In the genomic region with DNA sequence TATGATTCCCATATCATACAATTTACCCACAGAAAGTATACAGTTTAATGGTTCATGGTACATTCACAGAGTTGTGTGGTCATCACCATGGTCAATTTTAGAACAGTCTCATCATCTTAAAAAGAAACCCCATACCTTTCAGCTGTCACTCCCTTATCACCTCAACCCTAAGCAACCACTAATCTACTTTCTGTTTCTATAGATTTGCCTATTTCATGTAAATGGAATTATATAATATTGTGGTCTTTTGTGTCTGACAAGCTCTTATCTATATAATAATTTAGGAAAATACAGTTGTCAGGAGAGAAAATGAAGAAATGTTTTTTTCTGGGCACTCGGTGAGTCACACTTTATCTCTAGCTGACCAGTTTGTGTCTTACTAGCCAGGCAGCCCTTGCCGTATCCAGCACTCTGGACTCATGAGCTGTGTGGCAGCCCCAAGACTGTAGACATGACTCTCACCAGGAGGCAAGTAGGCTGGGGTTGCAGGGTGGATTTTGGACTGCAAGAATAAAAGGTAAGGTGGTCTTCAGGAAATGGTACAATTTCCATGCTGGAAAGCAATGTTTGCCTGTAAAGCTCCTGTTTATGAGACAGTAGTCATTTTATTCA, we compare ENCODE assay signal across 19 cellular contexts.
DNase-seq lines count a peak whose midpoint lies in the region; ATAC-seq and TF ChIP-seq lines count a peak whose summit lies in the region.
"Had no signal": no experiment of that assay in that cellular context is flagged by ENCODE, and none has a peak within 500 bp of the region (broad histone marks: within the 10 kb centered on the region; RNA-seq: fewer than 3 reads in every experiment).

No MANE protein-coding gene starts in this region.

- peak; percentile 74 to 77 for ATAC-seq in right cardiac atrium
- no peak for ATAC-seq in HG03520 (IDR thresholded peaks at IDR 0.05; ENCODE audit: unreplicated experiment)
- ATAC-seq: A549; activated CD8-positive, alpha-beta memory T cell treated with anti-CD3 and anti-CD28 coated beads, Interleukin-2, amount 10 ng/mL, durations not matched to agents 7 days and 5 days; activated naive CD4-positive, alpha-beta T cell treated with anti-CD3 and anti-CD28 coated beads, Interleukin-2, amount 50 U/mL, for 72 hours; left colon had no signal

- TF ChIP-seq CTCF in cardiac muscle cell (IDR thresholded peaks at IDR 0.05; ENCODE audit: low read depth, low read length) (no peak), right atrium auricular region (IDR thresholded peaks at IDR 0.05) (no peak), tibial artery (IDR thresholded peaks at IDR 0.05) (no peak), mesothelial cell of epicardium (IDR thresholded peaks at IDR 0.05; ENCODE audit: unreplicated experiment) (no peak)

- H3K4me3 ChIP-seq in cardiac muscle cell (no peak overlapping the region), right atrium auricular region (no peak overlapping the region), right cardiac atrium (ENCODE audit: low read length) (no peak overlapping the region), tibial artery (no peak overlapping the region)
- H3K4me3 ChIP-seq: A549 had no signal

- 44% methylated on average over 2 of the region's 2 CpGs for WGBS in right cardiac atrium

- H3K36me3 Mint-ChIP-seq in mesothelial cell of epicardium = no peaks in the 10 kb centered on the region
- H3K36me3 Mint-ChIP-seq: activated CD8-positive, alpha-beta memory T cell treated with anti-CD3 and anti-CD28 coated beads, Interleukin-2, amount 10 ng/mL, durations not matched to agents 7 days and 5 days; activated naive CD4-positive, alpha-beta T cell treated with anti-CD3 and anti-CD28 coated beads, Interleukin-2, amount 50 U/mL, for 72 hours; IgD-negative memory B cell had no signal

- no peak overlapping the region for H3K4me3 Mint-ChIP-seq in mesothelial cell of epicardium
- H3K4me3 Mint-ChIP-seq: activated CD8-positive, alpha-beta memory T cell treated with anti-CD3 and anti-CD28 coated beads, Interleukin-2, amount 10 ng/mL, durations not matched to agents 7 days and 5 days; dendritic cell treated with granulocyte-macrophage colony-stimulating factor and Interleukin-4, amounts not matched to agents 40 ng/mL and 50 ng/mL, for 4 days; H9; IgD-negative memory B cell had no signal

- no peak overlapping the region for H3K27ac Mint-ChIP-seq in mesothelial cell of epicardium
- H3K27ac Mint-ChIP-seq: activated CD8-positive, alpha-beta memory T cell treated with anti-CD3 and anti-CD28 coated beads, Interleukin-2, amount 10 ng/mL, durations not matched to agents 7 days and 5 days; activated naive CD4-positive, alpha-beta T cell treated with anti-CD3 and anti-CD28 coated beads, Interleukin-2, amount 50 U/mL, for 72 hours; dendritic cell treated with granulocyte-macrophage colony-stimulating factor and Interleukin-4, amounts not matched to agents 40 ng/mL and 50 ng/mL, for 4 days; H9; IgD-negative memory B cell had no signal

- no peak overlapping the region for H3K27ac ChIP-seq in cardiac muscle cell
- no peak overlapping the region for H3K27ac ChIP-seq in right atrium auricular region
- H3K27ac ChIP-seq in right cardiac atrium (ENCODE audit: low read length) = no peak overlapping the region
- peak overlapping the region; percentile 67 to 73 for H3K27ac ChIP-seq in tibial artery
- H3K27ac ChIP-seq: A549 had no signal

- H3K36me3 ChIP-seq in cardiac muscle cell (no peaks in the 10 kb centered on the region), right atrium auricular region (no peaks in the 10 kb centered on the region), tibial artery (no peaks in the 10 kb centered on the region)
- H3K36me3 ChIP-seq: gastroesophageal sphincter had no signal

- no peaks in the 10 kb centered on the region for H3K27me3 ChIP-seq in cardiac muscle cell
- no peaks in the 10 kb centered on the region for H3K27me3 ChIP-seq in right atrium auricular region
- no peaks in the 10 kb centered on the region for H3K27me3 ChIP-seq in right cardiac atrium (ENCODE audit: control insufficient read depth, insufficient read depth)
- H3K27me3 ChIP-seq in tibial artery = no peaks in the 10 kb centered on the region
- H3K27me3 ChIP-seq: gastroesophageal sphincter had no signal

- peak; percentile 11 to 71 for DNase-seq in cardiac muscle cell (ENCODE audit: low read depth in 1 of 2, low spot score in 1 of 2)
- DNase-seq in right atrium auricular region (ENCODE audit: low spot score) = no peak
- DNase-seq in amniotic epithelial cell (ENCODE audit: low read depth) = peak; percentile 81
- DNase-seq in right cardiac atrium = peak; percentile 41 to 51 (median 41)
- peak; percentile 53 to 80 for DNase-seq in tibial artery
- DNase-seq in stimulated activated CD4-positive, alpha-beta T cell treated with anti-CD3 and anti-CD28 coated beads, Interleukin-4, amount 100 ng/mL, for 1 hour = no peak
- DNase-seq in mesothelial cell of epicardium (ENCODE audit: low spot score in 2 of 2, unreplicated experiment in 2 of 2) = no peak
- DNase-seq: activated CD8-positive, alpha-beta memory T cell treated with anti-CD3 and anti-CD28 coated beads, Interleukin-2, amount 10 ng/mL, durations not matched to agents 7 days and 5 days; H9; left colon; NCI-H146; NCI-H69; SIG-M5 had no signal

- intact Hi-C loops in right cardiac atrium (cut with DNase I) = loop anchor here (5.0 to 10.0 kb wide), 2 partner anchors 235 to 237 kb away; partner anchors contain the start of gene THRB (in 2 of the 4)
- intact Hi-C loops in tibial artery (cut with DNase I; ENCODE audit: low total_unique reads) = loop anchor here (5.0 kb wide), 1 partner anchor 92 kb away; no protein-coding TSS in a partner anchor

- H3K27me3 Mint-ChIP-seq in mesothelial cell of epicardium (ENCODE audit: low read depth) = peaks cover 1% of the 10 kb centered on the region
- H3K27me3 Mint-ChIP-seq: dendritic cell treated with granulocyte-macrophage colony-stimulating factor and Interleukin-4, amounts not matched to agents 40 ng/mL and 50 ng/mL, for 4 days; IgD-negative memory B cell had no signal

- no peaks in the 10 kb centered on the region for H3K4me1 ChIP-seq in cardiac muscle cell (ENCODE audit: low read depth)
- peaks cover 0 to 9% of the 10 kb centered on the region in 2 donors for H3K4me1 ChIP-seq in right atrium auricular region
- H3K4me1 ChIP-seq in right cardiac atrium (ENCODE audit: control insufficient read depth, insufficient read depth, low read length) = peaks cover 9% of the 10 kb centered on the region
- H3K4me1 ChIP-seq in tibial artery = peaks cover 0 to 69% (median 28%) of the 10 kb centered on the region in 4 donors
- H3K4me1 ChIP-seq: A549 had no signal

- H3K9me3 Mint-ChIP-seq in mesothelial cell of epicardium = peaks cover 4% of the 10 kb centered on the region
- H3K9me3 Mint-ChIP-seq: activated naive CD4-positive, alpha-beta T cell treated with anti-CD3 and anti-CD28 coated beads, Interleukin-2, amount 50 U/mL, for 72 hours; dendritic cell treated with granulocyte-macrophage colony-stimulating factor and Interleukin-4, amounts not matched to agents 40 ng/mL and 50 ng/mL, for 4 days had no signal

- H3K4me1 Mint-ChIP-seq in mesothelial cell of epicardium = peaks cover 2% of the 10 kb centered on the region
- H3K4me1 Mint-ChIP-seq: activated CD8-positive, alpha-beta memory T cell treated with anti-CD3 and anti-CD28 coated beads, Interleukin-2, amount 10 ng/mL, durations not matched to agents 7 days and 5 days; H9 had no signal

- H3K9me3 ChIP-seq in cardiac muscle cell (ENCODE audit: low read depth) (no peaks in the 10 kb centered on the region), right atrium auricular region (no peaks in the 10 kb centered on the region), right cardiac atrium (ENCODE audit: control insufficient read depth, low read length) (no peaks in the 10 kb centered on the region), tibial artery (no peaks in the 10 kb centered on the region)
- H3K9me3 ChIP-seq: gastroesophageal sphincter had no signal

Comparison
In these comparisons a context has a peak if more than half of its experiments do, and no peak if none do; other contexts are left out.
1. DNase-seq: peak in cardiac muscle cell (2 of 2), amniotic epithelial cell (single experiment), right cardiac atrium (3 of 3) and tibial artery (2 of 2); none in right atrium auricular region (single experiment), stimulated activated CD4-positive, alpha-beta T cell treated with anti-CD3 and anti-CD28 coated beads, Interleukin-4, amount 100 ng/mL, for 1 hour (single experiment) and mesothelial cell of epicardium (0 of 2).
2. H3K27ac ChIP-seq: peak in tibial artery (2 of 2); none in cardiac muscle cell (single experiment), right atrium auricular region (0 of 2) and right cardiac atrium (single experiment).